Comparison of ENCODE assay signal across 36 cellular contexts in genomic region chr16:14495213-14496046, GRCh38.
A peak's percentile ranks its signal among the peaks of the same experiment; 100 is the strongest.
DNase-seq lines count a peak whose midpoint lies in the region; ATAC-seq and TF ChIP-seq lines count a peak whose summit lies in the region.
"Had no signal": no experiment of that assay in that cellular context is flagged by ENCODE, and none has a peak within 500 bp of the region (broad histone marks: within the 10 kb centered on the region; RNA-seq: fewer than 3 reads in every experiment).

No MANE protein-coding gene starts in this region.

- no peak overlapping the region for H3K14ac ChIP-seq in H9 (ENCODE audit: insufficient read depth, low read length)

- WGBS in right cardiac atrium: 94% methylated on average over 18 of the region's 18 CpGs
- no CpG with 5 or more reads among the region's 18 CpGs for WGBS in H9 (ENCODE audit: extremely low coverage, insufficient read length, low lambda C conversion rate)
- 94% methylated on average over 18 of the region's 18 CpGs for WGBS in esophagus muscularis mucosa

- no peak overlapping the region for H4K91ac ChIP-seq in H9 (ENCODE audit: insufficient read length, low read depth, low read length)

- H3K18ac ChIP-seq in H9 (ENCODE audit: insufficient read length, low read depth, low read length): no peak overlapping the region

- H4K20me1 ChIP-seq in H9 (ENCODE audit: control insufficient read depth, insufficient read depth, insufficient read length): no peaks in the 10 kb centered on the region

- H3K4me2 ChIP-seq in H9 (ENCODE audit: insufficient read depth, insufficient read length, low read length): no peak overlapping the region

- in situ Hi-C loops in gastrocnemius medialis (cut with MboI; ENCODE audit: low sequenced_read_pairs in 4 of 4) (no loop called here), GM13977 (cut with MboI; ENCODE audit: low pct_unique_long_range_greater_than_20kb, low sequenced_read_pairs, unreplicated experiment) (loop anchor here (10.0 kb wide), 1 partner anchor 69 kb away; no protein-coding TSS in a partner anchor)

- TF ChIP-seq EP300 in esophagus muscularis mucosa (IDR thresholded peaks at IDR 0.05): no peak

- TF ChIP-seq CTCF in H9 (conservative IDR thresholded peaks at IDR 0.05): no peak
- TF ChIP-seq CTCF in esophagus muscularis mucosa (IDR thresholded peaks at IDR 0.05): no peak
- TF ChIP-seq CTCF in gastrocnemius medialis (IDR thresholded peaks at IDR 0.05 in 4 of 5, conservative IDR thresholded peaks at IDR 0.05 in 1 of 5): no peak
- no peak for TF ChIP-seq CTCF in GM13977 (IDR thresholded peaks at IDR 0.05; ENCODE audit: extremely low read depth, insufficient read depth, missing control alignments)

- TF ChIP-seq POLR2A in esophagus muscularis mucosa (IDR thresholded peaks at IDR 0.05; ENCODE audit: low read depth): no peak
- TF ChIP-seq POLR2A in gastrocnemius medialis (IDR thresholded peaks at IDR 0.05): no peak

- H3K9me3 Mint-ChIP-seq in H9: no peaks in the 10 kb centered on the region
- H3K9me3 Mint-ChIP-seq: CD8-positive, alpha-beta memory T cell; nephron; stimulated activated naive CD8-positive, alpha-beta T cell treated with anti-CD3 and anti-CD28 coated beads, Interleukin-15, Interleukin-2, amounts not matched to agents 100 ng/mL and 50 ng/mL, for 24 hours; T-helper 2 cell treated with Interferon-gamma antibody and Interleukin-4, amounts not matched to agents 5 μg/mL and 100 μg/mL, for 36 hours had no signal

- H3K9me3 ChIP-seq in right cardiac atrium (ENCODE audit: control insufficient read depth, low read length): no peaks in the 10 kb centered on the region
- H3K9me3 ChIP-seq in H9 (ENCODE audit: control insufficient read depth, low read depth, low read length): no peaks in the 10 kb centered on the region
- no peaks in the 10 kb centered on the region for H3K9me3 ChIP-seq in esophagus muscularis mucosa
- H3K9me3 ChIP-seq in gastrocnemius medialis: no peaks in the 10 kb centered on the region
- H3K9me3 ChIP-seq: ascending aorta, ovary, spleen, thoracic aorta had no signal

- no peaks in the 10 kb centered on the region; the same call in 1 of the 2 replicates for H3K27me3 Mint-ChIP-seq in H9 (ENCODE audit: low read depth)
- H3K27me3 Mint-ChIP-seq: B cell; CD8-positive, alpha-beta memory T cell; stimulated activated naive CD8-positive, alpha-beta T cell treated with anti-CD3 and anti-CD28 coated beads, Interleukin-15, Interleukin-2, amounts not matched to agents 100 ng/mL and 50 ng/mL, for 24 hours had no signal

- H3K27me3 ChIP-seq in right cardiac atrium (ENCODE audit: control insufficient read depth, insufficient read depth) (no peaks in the 10 kb centered on the region), H9 (ENCODE audit: insufficient read depth, low read length) (no peaks in the 10 kb centered on the region), esophagus muscularis mucosa (no peaks in the 10 kb centered on the region), gastrocnemius medialis (no peaks in the 10 kb centered on the region)
- H3K27me3 ChIP-seq: ascending aorta, cardiac muscle cell, ovary, spleen had no signal

- peaks cover 0 to 7% (median 0%) of the 10 kb centered on the region in 4 donors for H3K36me3 ChIP-seq in esophagus muscularis mucosa
- H3K36me3 ChIP-seq in gastrocnemius medialis: no peaks in the 10 kb centered on the region
- H3K36me3 ChIP-seq: ascending aorta, cardiac muscle cell, ovary, thoracic aorta had no signal

- peaks cover 48 to 55% of the 10 kb centered on the region in 2 experiments for H3K4me1 Mint-ChIP-seq in H9

- no peaks in the 10 kb centered on the region for H3K79me1 ChIP-seq in H9 (ENCODE audit: insufficient read depth, low read depth, low read length, poor library complexity, severe bottlenecking)

- no peaks in the 10 kb centered on the region for H3K23me2 ChIP-seq in H9 (ENCODE audit: insufficient read length, low read depth, low read length, poor library complexity, severe bottlenecking)

- no peak overlapping the region for H3T11ph ChIP-seq in H9 (ENCODE audit: low read length)

- H3K23ac ChIP-seq in H9 (ENCODE audit: insufficient read length, low read depth, low read length): no peak overlapping the region

- no peak overlapping the region for H4K5ac ChIP-seq in H9 (ENCODE audit: insufficient read length, low read depth, low read length)

- peak overlapping the region; percentile 25 to 80 (median 66); a peak in 6 of 7 replicates for H3K27ac Mint-ChIP-seq in H9
- H3K27ac Mint-ChIP-seq: B cell; stimulated activated naive CD8-positive, alpha-beta T cell treated with anti-CD3 and anti-CD28 coated beads, Interleukin-15, Interleukin-2, amounts not matched to agents 100 ng/mL and 50 ng/mL, for 24 hours; T-helper 2 cell treated with Interferon-gamma antibody and Interleukin-4, amounts not matched to agents 5 μg/mL and 100 μg/mL, for 36 hours had no signal

- H2AFZ ChIP-seq in H9 (ENCODE audit: low read length): no peak overlapping the region

- no peak overlapping the region for H3K4ac ChIP-seq in H9 (ENCODE audit: low read depth, low read length)

- H3K4me3 Mint-ChIP-seq in H9: no peak overlapping the region
- H3K4me3 Mint-ChIP-seq: B cell; nephron; stimulated activated naive CD8-positive, alpha-beta T cell treated with anti-CD3 and anti-CD28 coated beads, Interleukin-15, Interleukin-2, amounts not matched to agents 100 ng/mL and 50 ng/mL, for 24 hours; T-helper 2 cell treated with Interferon-gamma antibody and Interleukin-4, amounts not matched to agents 5 μg/mL and 100 μg/mL, for 36 hours had no signal

- no peak overlapping the region for H2BK120ac ChIP-seq in H9 (ENCODE audit: low read depth, low read length, poor library complexity, severe bottlenecking)

- H3K27ac ChIP-seq in right cardiac atrium (ENCODE audit: low read length) (no peak overlapping the region), H9 (ENCODE audit: insufficient read length, low read depth, low read length) (no peak overlapping the region), esophagus muscularis mucosa (replicated peaks in 1 of 4) (no peak overlapping the region), gastrocnemius medialis (peak overlapping the region in 3 of 4 donors; percentile 76 to 88 (median 85)), substantia nigra (ENCODE audit: low read depth, low read length, poor library complexity, severe bottlenecking) (no peak overlapping the region)
- H3K27ac ChIP-seq: ascending aorta, coronary artery, ovary, thoracic aorta had no signal

- no peak overlapping the region for H3K9ac ChIP-seq in H9 (ENCODE audit: extremely low read depth, insufficient read length, low read length)

- H2AK5ac ChIP-seq in H9 (ENCODE audit: insufficient read length, low read length): no peak overlapping the region

- no peak overlapping the region for H2BK5ac ChIP-seq in H9 (ENCODE audit: insufficient read length, low read length)

- no peaks in the 10 kb centered on the region for H3K79me2 ChIP-seq in H9 (ENCODE audit: insufficient read depth, low read length)

- peak; percentile 8 for ATAC-seq in Right ventricle myocardium inferior
- ATAC-seq in right cardiac atrium: no peak
- no peak for ATAC-seq in gastrocnemius medialis
- no peak for ATAC-seq in GM21528 (IDR thresholded peaks at IDR 0.05; ENCODE audit: low FRiP score, unreplicated experiment)
- ATAC-seq: GM12878 had no signal

- H3K36me3 Mint-ChIP-seq in H9 (ENCODE audit: insufficient read depth in 1 of 3, low read depth in 3 of 3): peaks cover 0 to 8% (median 0%) of the 10 kb centered on the region in 3 experiments; a peak in 1 of 7 replicates

- H2BK12ac ChIP-seq in H9 (ENCODE audit: insufficient read length, low read depth, low read length): no peak overlapping the region

- DNase-seq in Right ventricle myocardium inferior (ENCODE audit: missing footprints): no peak
- DNase-seq in right cardiac atrium: no peak
- DNase-seq in H9: no peak
- DNase-seq in esophagus muscularis mucosa (ENCODE audit: extremely low spot score): peak; percentile 55
- DNase-seq in gastrocnemius medialis: no peak
- DNase-seq in GM13977 (ENCODE audit: low spot score): no peak
- DNase-seq in substantia nigra (lab: John Stamatoyannopoulos, UW): no peak
- DNase-seq: ACHN; activated CD4-positive, alpha-beta T cell treated with anti-CD3 and anti-CD28 coated beads for 1 hour; activated gamma-delta T cell; CD8-positive, alpha-beta memory T cell; effector CD8-positive, alpha-beta T cell; EL; glutamatergic neuron; HCEC 1CT; islet precursor cell; Karpas-422; NCI-H1436; NCI-H2081; NCI-H226; NCI-H69; ovary; retina; SHP77; spleen; stimulated activated CD4-positive, alpha-beta T cell treated with anti-CD3 and anti-CD28 coated beads, Interleukin-2, amount 100 ng/mL, for 24 hours had no signal

- no peak overlapping the region for H3K4me3 ChIP-seq in right cardiac atrium (ENCODE audit: low read length)
- no peak overlapping the region for H3K4me3 ChIP-seq in esophagus muscularis mucosa
- H3K4me3 ChIP-seq in gastrocnemius medialis: no peak overlapping the region
- H3K4me3 ChIP-seq: ascending aorta, cardiac muscle cell, coronary artery, GM12878, ovary, spleen, thoracic aorta had no signal

- no peak overlapping the region for H2BK15ac ChIP-seq in H9 (ENCODE audit: low read depth, low read length)

- intact Hi-C loops in Right ventricle myocardium inferior (cut with DNase I) (no loop called here), right cardiac atrium (cut with DNase I) (no loop called here), esophagus muscularis mucosa (cut with DNase I) (no loop called here), gastrocnemius medialis (cut with DNase I; ENCODE audit: low total_unique reads) (no loop called here)

- peaks cover 3% of the 10 kb centered on the region for H3K4me1 ChIP-seq in right cardiac atrium (ENCODE audit: control insufficient read depth, insufficient read depth, low read length)
- peaks cover 4% of the 10 kb centered on the region; the same call in 1 of the 2 replicates for H3K4me1 ChIP-seq in H9 (ENCODE audit: insufficient read depth, low read length)
- H3K4me1 ChIP-seq in esophagus muscularis mucosa: peaks cover 11 to 42% (median 17%) of the 10 kb centered on the region in 4 donors
- H3K4me1 ChIP-seq in gastrocnemius medialis: peaks cover 37 to 50% of the 10 kb centered on the region in 2 donors

- no peak overlapping the region for H3K56ac ChIP-seq in H9 (ENCODE audit: insufficient read length, low read depth, low read length)

- no peak overlapping the region for H2BK20ac ChIP-seq in H9 (ENCODE audit: low read depth, low read length, poor library complexity, severe bottlenecking)

- H4K8ac ChIP-seq in H9 (replicated peaks; ENCODE audit: insufficient read length, low read depth, low read length): no peak overlapping the region

Comparison
In these comparisons a context has a peak if more than half of its experiments do, and no peak if none do; other contexts are left out.
1. H3K27ac ChIP-seq: peak in gastrocnemius medialis (3 of 4); none in right cardiac atrium (single experiment), H9 (single experiment), esophagus muscularis mucosa (0 of 4) and substantia nigra (single experiment).